Comparison of ENCODE assay signal across 14 cellular contexts in the genomic region with DNA sequence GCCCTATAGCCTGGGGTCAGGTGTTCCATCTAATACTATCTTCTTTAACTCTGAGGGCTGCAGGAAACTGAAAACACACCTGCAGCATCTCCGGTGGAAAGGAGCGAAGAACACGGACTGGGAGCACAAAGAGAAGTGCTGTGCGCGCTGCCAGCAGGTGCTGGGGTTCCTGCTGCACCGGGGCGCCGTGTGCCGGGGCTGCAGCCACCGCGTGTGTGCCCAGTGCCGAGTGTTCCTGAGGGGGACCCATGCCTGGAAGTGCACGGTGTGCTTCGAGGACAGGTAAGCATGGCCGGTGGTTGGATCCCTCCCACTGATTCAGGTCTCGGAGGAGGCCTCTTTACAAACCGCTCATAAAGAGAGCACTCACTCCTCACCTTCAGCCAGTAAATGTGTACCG.
"Had no signal": no experiment of that assay in that cellular context is flagged by ENCODE, and none has a peak within 500 bp of the region (broad histone marks: within the 10 kb centered on the region; RNA-seq: fewer than 3 reads in every experiment).

No MANE protein-coding gene starts in this region.

- H3K9me3 ChIP-seq: right lobe of liver, upper lobe of left lung had no signal

- H3K27ac ChIP-seq: brain microvascular endothelial cell, hepatocyte, right lobe of liver had no signal

- DNase-seq: activated naive CD4-positive, alpha-beta T cell treated with anti-CD3 and anti-CD28 coated beads, Interleukin-2, amount 50 U/mL, for 16 hours; amygdala; brain microvascular endothelial cell; dermis blood vessel endothelial cell; erythroblast; posterior cingulate gyrus; stimulated activated CD4-positive, alpha-beta T cell treated with anti-CD3 and anti-CD28 coated beads, Interleukin-1b, Interleukin-23, amount 100 ng/mL, for 48 hours; stimulated activated naive CD4-positive, alpha-beta T cell; substantia nigra; T-helper 2 cell had no signal

- H3K4me1 ChIP-seq: right lobe of liver had no signal

- H3K36me3 ChIP-seq: brain microvascular endothelial cell, right lobe of liver, upper lobe of left lung had no signal

- H3K4me3 ChIP-seq: hepatocyte, right lobe of liver, upper lobe of left lung had no signal

- ATAC-seq: right lobe of liver, SK-N-SH treated with all-trans-retinoic acid at 6 μM for 48 hours had no signal

- H3K27me3 ChIP-seq: brain microvascular endothelial cell, hepatocyte, right lobe of liver, upper lobe of left lung had no signal
